1 cellular context compared by ENCODE assay signal in genomic region chr7:82050134-82050533, GRCh38.
TF ChIP-seq lines count a peak whose summit lies in the region.

No MANE protein-coding gene starts in this region.

TF ChIP-seq in HepG2, 621 proteins besides CTCF, POLR2A, EP300 and RAD21 (continued from another document):
- TF ChIP-seq, protein P1, sequence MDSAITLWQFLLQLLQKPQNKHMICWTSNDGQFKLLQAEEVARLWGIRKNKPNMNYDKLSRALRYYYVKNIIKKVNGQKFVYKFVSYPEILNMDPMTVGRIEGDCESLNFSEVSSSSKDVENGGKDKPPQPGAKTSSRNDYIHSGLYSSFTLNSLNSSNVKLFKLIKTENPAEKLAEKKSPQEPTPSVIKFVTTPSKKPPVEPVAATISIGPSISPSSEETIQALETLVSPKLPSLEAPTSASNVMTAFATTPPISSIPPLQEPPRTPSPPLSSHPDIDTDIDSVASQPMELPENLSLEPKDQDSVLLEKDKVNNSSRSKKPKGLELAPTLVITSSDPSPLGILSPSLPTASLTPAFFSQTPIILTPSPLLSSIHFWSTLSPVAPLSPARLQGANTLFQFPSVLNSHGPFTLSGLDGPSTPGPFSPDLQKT (CRISPR knock-in tag; IDR thresholded peaks at IDR 0.05; ENCODE audit: borderline replicate concordance): no peak
- TF ChIP-seq ZNF605 (CRISPR knock-in tag; IDR thresholded peaks at IDR 0.05) (no peak), SNAPC2 (CRISPR knock-in tag; IDR thresholded peaks at IDR 0.05) (no peak), EEA1 (CRISPR knock-in tag; IDR thresholded peaks at IDR 0.05; ENCODE audit: borderline replicate concordance) (no peak), ZNF780A (CRISPR knock-in tag; IDR thresholded peaks at IDR 0.05) (no peak)
- TF ChIP-seq, protein P2, sequence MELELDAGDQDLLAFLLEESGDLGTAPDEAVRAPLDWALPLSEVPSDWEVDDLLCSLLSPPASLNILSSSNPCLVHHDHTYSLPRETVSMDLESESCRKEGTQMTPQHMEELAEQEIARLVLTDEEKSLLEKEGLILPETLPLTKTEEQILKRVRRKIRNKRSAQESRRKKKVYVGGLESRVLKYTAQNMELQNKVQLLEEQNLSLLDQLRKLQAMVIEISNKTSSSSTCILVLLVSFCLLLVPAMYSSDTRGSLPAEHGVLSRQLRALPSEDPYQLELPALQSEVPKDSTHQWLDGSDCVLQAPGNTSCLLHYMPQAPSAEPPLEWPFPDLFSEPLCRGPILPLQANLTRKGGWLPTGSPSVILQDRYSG (CRISPR knock-in tag; IDR thresholded peaks at IDR 0.05): no peak
